Comparison of ENCODE assay signal across 16 cellular contexts in genomic region chr7:40595129-40595528, GRCh38.
"Had no signal": no experiment of that assay in that cellular context is flagged by ENCODE, and none has a peak within 500 bp of the region (broad histone marks: within the 10 kb centered on the region; RNA-seq: fewer than 3 reads in every experiment).

No MANE protein-coding gene starts in this region.

- DNase-seq: cortex of kidney; effector memory CD4-positive, alpha-beta T cell; left colon; mesendoderm; naive thymus-derived CD4-positive, alpha-beta T cell; ovary; small intestine; stimulated activated CD4-positive, alpha-beta T cell treated with anti-CD3 and anti-CD28 coated beads, Interleukin-12 subunit alpha, Interleukin-12 subunit beta, amount 100 ng/mL, for 4 hours; stimulated activated naive CD4-positive, alpha-beta T cell; stomach; substantia nigra; trophoblast cell had no signal

- H3K27me3 ChIP-seq: neutrophil, ovary, right atrium auricular region, stomach had no signal

- H3K27ac Mint-ChIP-seq: naive thymus-derived CD4-positive, alpha-beta T cell had no signal

- H3K4me3 ChIP-seq: ovary, right atrium auricular region, stomach had no signal

- H3K9me3 ChIP-seq: neutrophil, ovary had no signal

- H3K36me3 ChIP-seq: neutrophil, ovary, right atrium auricular region, stomach, thoracic aorta had no signal

- H3K4me3 Mint-ChIP-seq: naive thymus-derived CD4-positive, alpha-beta T cell had no signal

- H3K27me3 Mint-ChIP-seq: naive thymus-derived CD4-positive, alpha-beta T cell had no signal

- ATAC-seq: esophagus mucosa; left colon; naive thymus-derived CD4-positive, alpha-beta T cell had no signal

- H3K27ac ChIP-seq: neutrophil, ovary, right atrium auricular region, stomach had no signal

- H3K4me1 ChIP-seq: right atrium auricular region, stomach had no signal
